Comparison of ENCODE assay signal across 1 cellular context in the genomic region with DNA sequence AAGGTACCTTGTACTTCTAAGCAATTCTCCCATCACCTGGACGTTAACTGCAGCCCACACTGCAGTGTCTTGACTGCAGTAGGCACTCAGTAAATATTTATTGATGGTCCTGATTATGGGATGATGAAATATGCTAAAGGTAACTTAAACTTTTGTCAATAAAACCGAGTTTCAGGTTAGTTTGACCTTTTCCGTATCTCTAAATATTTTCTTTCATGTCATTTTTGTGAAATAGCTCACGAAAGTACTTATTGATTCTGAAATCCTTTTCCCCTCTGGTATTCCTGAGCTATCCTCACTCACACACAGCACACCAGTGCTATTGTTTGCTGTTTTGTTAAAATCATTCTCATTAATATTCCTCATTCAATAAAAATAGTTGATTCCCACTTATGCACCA.
TF ChIP-seq lines count a peak whose summit lies in the region.

No MANE protein-coding gene starts in this region.

TF ChIP-seq in HepG2, 621 proteins besides CTCF, POLR2A, EP300 and RAD21 (continued from another document and continues in another):
- TF ChIP-seq, protein P1, sequence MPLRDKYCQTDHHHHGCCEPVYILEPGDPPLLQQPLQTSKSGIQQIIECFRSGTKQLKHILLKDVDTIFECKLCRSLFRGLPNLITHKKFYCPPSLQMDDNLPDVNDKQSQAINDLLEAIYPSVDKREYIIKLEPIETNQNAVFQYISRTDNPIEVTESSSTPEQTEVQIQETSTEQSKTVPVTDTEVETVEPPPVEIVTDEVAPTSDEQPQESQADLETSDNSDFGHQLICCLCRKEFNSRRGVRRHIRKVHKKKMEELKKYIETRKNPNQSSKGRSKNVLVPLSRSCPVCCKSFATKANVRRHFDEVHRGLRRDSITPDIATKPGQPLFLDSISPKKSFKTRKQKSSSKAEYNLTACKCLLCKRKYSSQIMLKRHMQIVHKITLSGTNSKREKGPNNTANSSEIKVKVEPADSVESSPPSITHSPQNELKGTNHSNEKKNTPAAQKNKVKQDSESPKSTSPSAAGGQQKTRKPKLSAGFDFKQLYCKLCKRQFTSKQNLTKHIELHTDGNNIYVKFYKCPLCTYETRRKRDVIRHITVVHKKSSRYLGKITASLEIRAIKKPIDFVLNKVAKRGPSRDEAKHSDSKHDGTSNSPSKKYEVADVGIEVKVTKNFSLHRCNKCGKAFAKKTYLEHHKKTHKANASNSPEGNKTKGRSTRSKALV (CRISPR knock-in tag; IDR thresholded peaks at IDR 0.05), result 0 out of 2 replicates have a peak, but pooled peaks have one; percentile 40
- TF ChIP-seq ZMAT5 (CRISPR knock-in tag; IDR thresholded peaks at IDR 0.05; ENCODE audit: borderline replicate concordance, low read depth) (no peak), HIVEP1 (CRISPR knock-in tag; IDR thresholded peaks at IDR 0.05) (no peak), ZNF160 (CRISPR knock-in tag; IDR thresholded peaks at IDR 0.05) (no peak), IKZF4 (CRISPR knock-in tag; IDR thresholded peaks at IDR 0.05; ENCODE audit: borderline replicate concordance, low read depth, not compliant biosample characterization) (no peak), STAG1 (CRISPR knock-in tag; IDR thresholded peaks at IDR 0.05) (peak; percentile 20; the same call in 1 of the 2 replicates), ZNF383 (CRISPR knock-in tag; IDR thresholded peaks at IDR 0.05; ENCODE audit: borderline replicate concordance) (no peak), EHMT2 (IDR thresholded peaks at IDR 0.05; ENCODE audit: borderline replicate concordance, low read depth, low read length) (no peak), ZBTB34 (CRISPR knock-in tag; IDR thresholded peaks at IDR 0.05) (peak; percentile 62; the same call in 1 of the 2 replicates), RFX3 (CRISPR knock-in tag; IDR thresholded peaks at IDR 0.05) (peak; percentile 20; the same call in 1 of the 2 replicates), ZFX (CRISPR knock-in tag; IDR thresholded peaks at IDR 0.05; ENCODE audit: low read depth) (no peak), BRD4 (CRISPR knock-in tag; IDR thresholded peaks at IDR 0.05) (no peak), ERF (CRISPR knock-in tag; IDR thresholded peaks at IDR 0.05) (peak; percentile 74; the same call in 1 of the 2 replicates), CENPX (CRISPR knock-in tag; IDR thresholded peaks at IDR 0.05) (no peak), NFE2L1 (CRISPR knock-in tag; IDR thresholded peaks at IDR 0.05; ENCODE audit: borderline replicate concordance) (no peak), ZNF484 (CRISPR knock-in tag; IDR thresholded peaks at IDR 0.05; ENCODE audit: borderline replicate concordance, low read depth) (no peak), FOSL2 (CRISPR knock-in tag; IDR thresholded peaks at IDR 0.05) (peak; percentile 82), PATZ1 (CRISPR knock-in tag; IDR thresholded peaks at IDR 0.05) (no peak; the same call in 1 of the 2 replicates), EEA1 (CRISPR knock-in tag; IDR thresholded peaks at IDR 0.05; ENCODE audit: borderline replicate concordance) (no peak), KDM3A (CRISPR knock-in tag; IDR thresholded peaks at IDR 0.05; ENCODE audit: low read depth) (peak; percentile 87; the same call in 1 of the 2 replicates), ZNF557 (CRISPR knock-in tag; IDR thresholded peaks at IDR 0.05) (no peak), BRCA1 (CRISPR knock-in tag; IDR thresholded peaks at IDR 0.05) (no peak), ZNF768 (CRISPR knock-in tag; IDR thresholded peaks at IDR 0.05) (no peak; the same call in 1 of the 2 replicates), ZNF644 (CRISPR knock-in tag; IDR thresholded peaks at IDR 0.05; ENCODE audit: low read depth) (peak; percentile 29; the same call in 1 of the 2 replicates), ZNF577 (CRISPR knock-in tag; IDR thresholded peaks at IDR 0.05; ENCODE audit: borderline replicate concordance, low read depth) (no peak), PHF8 (CRISPR knock-in tag; IDR thresholded peaks at IDR 0.05) (no peak), SP4 (CRISPR knock-in tag; IDR thresholded peaks at IDR 0.05) (no peak), TCF7 (IDR thresholded peaks at IDR 0.05; ENCODE audit: low read depth) (peak; percentile 85), THYN1 (CRISPR knock-in tag; IDR thresholded peaks at IDR 0.05; ENCODE audit: borderline replicate concordance, low read depth) (no peak), ZNF724P (CRISPR knock-in tag; IDR thresholded peaks at IDR 0.05; ENCODE audit: borderline replicate concordance) (no peak), PRPF4 (IDR thresholded peaks at IDR 0.05; ENCODE audit: low read depth, low read length, poor library complexity, severe bottlenecking) (no peak), ZNF143 (CRISPR knock-in tag; IDR thresholded peaks at IDR 0.05) (no peak), SUZ12 (IDR thresholded peaks at IDR 0.05; ENCODE audit: low read depth, low read length) (no peak), ZNF761 (CRISPR knock-in tag; conservative IDR thresholded peaks at IDR 0.05) (no peak), PHF5A (CRISPR knock-in tag; IDR thresholded peaks at IDR 0.05; ENCODE audit: low read depth, unreplicated experiment) (no peak), SP5 (CRISPR knock-in tag; IDR thresholded peaks at IDR 0.05; ENCODE audit: borderline replicate concordance, low read depth) (0 out of 2 replicates have a peak, but pooled peaks have one; percentile 45), ZSCAN20 (CRISPR knock-in tag; IDR thresholded peaks at IDR 0.05; ENCODE audit: borderline replicate concordance) (0 out of 2 replicates have a peak, but pooled peaks have one; percentile 32), HOXA7 (CRISPR knock-in tag; IDR thresholded peaks at IDR 0.05) (no peak), POGZ (CRISPR knock-in tag; IDR thresholded peaks at IDR 0.05) (peak; percentile 88), CEBPG (CRISPR knock-in tag; IDR thresholded peaks at IDR 0.05) (peak; percentile 96), ZSCAN9 (CRISPR knock-in tag; IDR thresholded peaks at IDR 0.05; ENCODE audit: borderline replicate concordance) (peak; percentile 84), NFYC (CRISPR knock-in tag; IDR thresholded peaks at IDR 0.05) (no peak)
- TF ChIP-seq, protein P2, sequence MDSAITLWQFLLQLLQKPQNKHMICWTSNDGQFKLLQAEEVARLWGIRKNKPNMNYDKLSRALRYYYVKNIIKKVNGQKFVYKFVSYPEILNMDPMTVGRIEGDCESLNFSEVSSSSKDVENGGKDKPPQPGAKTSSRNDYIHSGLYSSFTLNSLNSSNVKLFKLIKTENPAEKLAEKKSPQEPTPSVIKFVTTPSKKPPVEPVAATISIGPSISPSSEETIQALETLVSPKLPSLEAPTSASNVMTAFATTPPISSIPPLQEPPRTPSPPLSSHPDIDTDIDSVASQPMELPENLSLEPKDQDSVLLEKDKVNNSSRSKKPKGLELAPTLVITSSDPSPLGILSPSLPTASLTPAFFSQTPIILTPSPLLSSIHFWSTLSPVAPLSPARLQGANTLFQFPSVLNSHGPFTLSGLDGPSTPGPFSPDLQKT (CRISPR knock-in tag; IDR thresholded peaks at IDR 0.05; ENCODE audit: borderline replicate concordance), result no peak
- TF ChIP-seq, protein P3, sequence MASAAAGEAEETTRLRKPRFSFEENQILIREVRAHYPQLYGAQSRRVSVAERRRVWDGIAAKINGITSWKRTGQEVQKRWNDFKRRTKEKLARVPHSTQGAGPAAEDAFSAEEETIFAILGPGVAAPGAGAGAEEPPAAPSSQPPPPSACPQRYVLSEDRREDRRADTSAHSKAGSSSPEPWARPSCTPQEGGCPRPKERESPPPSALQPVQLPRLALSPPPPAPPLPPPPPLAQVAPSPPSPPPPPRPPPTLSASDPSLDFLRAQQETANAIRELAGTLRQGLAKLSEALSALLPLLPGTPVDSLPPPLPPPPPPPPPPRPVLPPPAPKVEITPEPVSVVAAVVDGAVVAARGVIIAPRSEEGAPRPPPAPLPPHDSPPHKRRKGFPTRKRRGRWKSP (CRISPR knock-in tag; IDR thresholded peaks at IDR 0.05), result no peak; the same call in 1 of the 2 replicates
- TF ChIP-seq, protein P4, sequence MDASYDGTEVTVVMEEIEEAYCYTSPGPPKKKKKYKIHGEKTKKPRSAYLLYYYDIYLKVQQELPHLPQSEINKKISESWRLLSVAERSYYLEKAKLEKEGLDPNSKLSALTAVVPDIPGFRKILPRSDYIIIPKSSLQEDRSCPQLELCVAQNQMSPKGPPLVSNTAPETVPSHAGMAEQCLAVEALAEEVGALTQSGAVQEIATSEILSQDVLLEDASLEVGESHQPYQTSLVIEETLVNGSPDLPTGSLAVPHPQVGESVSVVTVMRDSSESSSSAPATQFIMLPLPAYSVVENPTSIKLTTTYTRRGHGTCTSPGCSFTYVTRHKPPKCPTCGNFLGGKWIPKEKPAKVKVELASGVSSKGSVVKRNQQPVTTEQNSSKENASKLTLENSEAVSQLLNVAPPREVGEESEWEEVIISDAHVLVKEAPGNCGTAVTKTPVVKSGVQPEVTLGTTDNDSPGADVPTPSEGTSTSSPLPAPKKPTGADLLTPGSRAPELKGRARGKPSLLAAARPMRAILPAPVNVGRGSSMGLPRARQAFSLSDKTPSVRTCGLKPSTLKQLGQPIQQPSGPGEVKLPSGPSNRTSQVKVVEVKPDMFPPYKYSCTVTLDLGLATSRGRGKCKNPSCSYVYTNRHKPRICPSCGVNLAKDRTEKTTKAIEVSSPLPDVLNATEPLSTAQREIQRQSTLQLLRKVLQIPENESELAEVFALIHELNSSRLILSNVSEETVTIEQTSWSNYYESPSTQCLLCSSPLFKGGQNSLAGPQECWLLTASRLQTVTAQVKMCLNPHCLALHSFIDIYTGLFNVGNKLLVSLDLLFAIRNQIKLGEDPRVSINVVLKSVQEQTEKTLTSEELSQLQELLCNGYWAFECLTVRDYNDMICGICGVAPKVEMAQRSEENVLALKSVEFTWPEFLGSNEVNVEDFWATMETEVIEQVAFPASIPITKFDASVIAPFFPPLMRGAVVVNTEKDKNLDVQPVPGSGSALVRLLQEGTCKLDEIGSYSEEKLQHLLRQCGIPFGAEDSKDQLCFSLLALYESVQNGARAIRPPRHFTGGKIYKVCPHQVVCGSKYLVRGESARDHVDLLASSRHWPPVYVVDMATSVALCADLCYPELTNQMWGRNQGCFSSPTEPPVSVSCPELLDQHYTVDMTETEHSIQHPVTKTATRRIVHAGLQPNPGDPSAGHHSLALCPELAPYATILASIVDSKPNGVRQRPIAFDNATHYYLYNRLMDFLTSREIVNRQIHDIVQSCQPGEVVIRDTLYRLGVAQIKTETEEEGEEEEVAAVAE (CRISPR knock-in tag; IDR thresholded peaks at IDR 0.05; ENCODE audit: borderline replicate concordance), result no peak; the same call in 1 of the 2 replicates
